In genomic region chr7:127815631-127816145, GRCh38 we compare ENCODE assay signal across 20 cellular contexts.
DNase-seq lines count a peak whose midpoint lies in the region; ATAC-seq and TF ChIP-seq lines count a peak whose summit lies in the region.
"Had no signal": no experiment of that assay in that cellular context is flagged by ENCODE, and none has a peak within 500 bp of the region (broad histone marks: within the 10 kb centered on the region; RNA-seq: fewer than 3 reads in every experiment).

No MANE protein-coding gene starts in this region.

- H3K27me3 Mint-ChIP-seq in T-helper 1 cell treated with Interleukin-12 subunit alpha and Interleukin-12 subunit beta and Interleukin-4 antibody, amounts not matched to agents 30 μg/mL and 1 μg/mL, for 36 hours (ENCODE audit: low read depth), result no peaks in the 10 kb centered on the region

- H3K4me1 ChIP-seq in HEK293 (ENCODE audit: control insufficient read depth, insufficient read depth, low read length), result 0 out of 2 replicates have a peak, but pooled peaks cover 16% of the 10 kb centered on the region
- peaks cover 35% of the 10 kb centered on the region for H3K4me1 ChIP-seq in lower lobe of right lung
- H3K4me1 ChIP-seq in thyroid gland, result peaks cover 26 to 35% of the 10 kb centered on the region in 2 donors

- H3K27me3 ChIP-seq in lower lobe of right lung (ENCODE audit: low read depth) (no peaks in the 10 kb centered on the region), thyroid gland (no peaks in the 10 kb centered on the region)
- H3K27me3 ChIP-seq: MG63, SJCRH30 had no signal

- peak; percentile 10 to 44 for ATAC-seq in lower lobe of right lung
- ATAC-seq in HG03095 (IDR thresholded peaks at IDR 0.05; ENCODE audit: unreplicated experiment), result no peak
- ATAC-seq: Right ventricle myocardium inferior had no signal

- intact Hi-C loops in lower lobe of right lung (cut with DNase I) (no loop called here), thyroid gland (cut with DNase I) (no loop called here)

- H3K36me3 ChIP-seq in HEK293 (ENCODE audit: control insufficient read depth in 2 of 2, insufficient read depth in 1 of 2, low read length in 2 of 2) (no peaks in the 10 kb centered on the region), lower lobe of right lung (no peaks in the 10 kb centered on the region), thyroid gland (no peaks in the 10 kb centered on the region)

- H3K9me3 Mint-ChIP-seq in T-helper 1 cell treated with Interleukin-12 subunit alpha and Interleukin-12 subunit beta and Interleukin-4 antibody, amounts not matched to agents 30 μg/mL and 1 μg/mL, for 36 hours, result no peaks in the 10 kb centered on the region

- H3K4me3 ChIP-seq in HEK293 (ENCODE audit: low read depth, low read length) (no peak overlapping the region), lower lobe of right lung (no peak overlapping the region), thyroid gland (replicated peaks in 1 of 3) (no peak overlapping the region)
- H3K4me3 ChIP-seq: MG63, PC-9, SJCRH30 had no signal

- no peak overlapping the region for H3K27ac ChIP-seq in HEK293 (ENCODE audit: extremely low read depth, low read depth, low read length)
- H3K27ac ChIP-seq in lower lobe of right lung, result no peak overlapping the region
- H3K27ac ChIP-seq in thyroid gland, result no peak overlapping the region
- H3K27ac ChIP-seq: PC-9, SJCRH30 had no signal

- peak overlapping the region; percentile 16 for H3K27ac Mint-ChIP-seq in T-helper 1 cell treated with Interleukin-12 subunit alpha and Interleukin-12 subunit beta and Interleukin-4 antibody, amounts not matched to agents 30 μg/mL and 1 μg/mL, for 36 hours

- peaks cover 24% of the 10 kb centered on the region for H3K4me1 Mint-ChIP-seq in T-helper 1 cell treated with Interleukin-12 subunit alpha and Interleukin-12 subunit beta and Interleukin-4 antibody, amounts not matched to agents 30 μg/mL and 1 μg/mL, for 36 hours (ENCODE audit: low read depth)

- CTCF ChIA-PET in HEK293 (lab: Yijun Ruan, JAX), result interaction anchor here (1.8 kb wide), 1 partner anchor 393 kb away, joined by 5 read pairs; no protein-coding TSS in a partner anchor

- DNase-seq in T-helper 1 cell (no peak), lower lobe of right lung (no peak), thyroid gland (peak; percentile 53 to 54), H4 (ENCODE audit: low spot score) (no peak), NCI-H1436 (lab: John Stamatoyannopoulos, UW) (no peak)
- DNase-seq: DMS153, DND-41, KBM-7, MG63, NCI-H1105 treated with DMSO at 0.1 percent for 48 hours, NCI-H2029 treated with DMSO at 0.1 percent for 48 hours, NCI-H2171, NCI-H524 treated with DMSO at 0.1 percent for 48 hours, NCI-H82, PC-9 had no signal

- WGBS in thyroid gland, 2 donors, result 27 to 43% methylated on average over 3 of the region's 3 CpGs

- TF ChIP-seq CTCF in HEK293 (tag by site-specific recombination; IDR thresholded peaks at IDR 0.05) (no peak), lower lobe of right lung (IDR thresholded peaks at IDR 0.05) (no peak), thyroid gland (IDR thresholded peaks at IDR 0.05) (no peak)

- TF ChIP-seq POLR2A in thyroid gland (IDR thresholded peaks at IDR 0.05), result no peak

- H3K36me3 Mint-ChIP-seq in T-helper 1 cell treated with Interleukin-12 subunit alpha and Interleukin-12 subunit beta and Interleukin-4 antibody, amounts not matched to agents 30 μg/mL and 1 μg/mL, for 36 hours (ENCODE audit: low read depth), result peaks cover 16% of the 10 kb centered on the region

- no peak overlapping the region for H3K4me3 Mint-ChIP-seq in T-helper 1 cell treated with Interleukin-12 subunit alpha and Interleukin-12 subunit beta and Interleukin-4 antibody, amounts not matched to agents 30 μg/mL and 1 μg/mL, for 36 hours

- no peaks in the 10 kb centered on the region for H3K9me3 ChIP-seq in HEK293 (ENCODE audit: control insufficient read depth, insufficient read depth, low read depth, low read length)
- no peaks in the 10 kb centered on the region for H3K9me3 ChIP-seq in lower lobe of right lung
- no peaks in the 10 kb centered on the region for H3K9me3 ChIP-seq in thyroid gland
- H3K9me3 ChIP-seq: MG63, SJCRH30 had no signal

- POLR2A ChIA-PET in HEK293 (lab: Yijun Ruan, JAX), result no interaction called here

TF ChIP-seq in HEK293, 187 proteins besides CTCF, POLR2A, EP300 and RAD21:
- TF ChIP-seq ZNF513 (tag by site-specific recombination; IDR thresholded peaks at IDR 0.05), result no peak
- peak; percentile 87 for TF ChIP-seq GLIS1 (tag by site-specific recombination; IDR thresholded peaks at IDR 0.05)
- no peak for TF ChIP-seq ZNF529 (tag by site-specific recombination; IDR thresholded peaks at IDR 0.05; ENCODE audit: insufficient replicate concordance)
- TF ChIP-seq ZNF510 (tag by site-specific recombination; IDR thresholded peaks at IDR 0.05; ENCODE audit: insufficient replicate concordance), result no peak
- no peak for TF ChIP-seq ZXDB (tag by site-specific recombination; IDR thresholded peaks at IDR 0.05)
- TF ChIP-seq ZNF37A (tag by site-specific recombination; IDR thresholded peaks at IDR 0.05), result 0 out of 2 replicates have a peak, but pooled peaks have one; percentile 31
- TF ChIP-seq, protein P1, sequence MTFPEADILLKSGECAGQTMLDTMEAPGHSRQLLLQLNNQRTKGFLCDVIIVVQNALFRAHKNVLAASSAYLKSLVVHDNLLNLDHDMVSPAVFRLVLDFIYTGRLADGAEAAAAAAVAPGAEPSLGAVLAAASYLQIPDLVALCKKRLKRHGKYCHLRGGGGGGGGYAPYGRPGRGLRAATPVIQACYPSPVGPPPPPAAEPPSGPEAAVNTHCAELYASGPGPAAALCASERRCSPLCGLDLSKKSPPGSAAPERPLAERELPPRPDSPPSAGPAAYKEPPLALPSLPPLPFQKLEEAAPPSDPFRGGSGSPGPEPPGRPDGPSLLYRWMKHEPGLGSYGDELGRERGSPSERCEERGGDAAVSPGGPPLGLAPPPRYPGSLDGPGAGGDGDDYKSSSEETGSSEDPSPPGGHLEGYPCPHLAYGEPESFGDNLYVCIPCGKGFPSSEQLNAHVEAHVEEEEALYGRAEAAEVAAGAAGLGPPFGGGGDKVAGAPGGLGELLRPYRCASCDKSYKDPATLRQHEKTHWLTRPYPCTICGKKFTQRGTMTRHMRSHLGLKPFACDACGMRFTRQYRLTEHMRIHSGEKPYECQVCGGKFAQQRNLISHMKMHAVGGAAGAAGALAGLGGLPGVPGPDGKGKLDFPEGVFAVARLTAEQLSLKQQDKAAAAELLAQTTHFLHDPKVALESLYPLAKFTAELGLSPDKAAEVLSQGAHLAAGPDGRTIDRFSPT (tag by site-specific recombination; IDR thresholded peaks at IDR 0.05), result no peak
- TF ChIP-seq ZNF621 (tag by site-specific recombination; IDR thresholded peaks at IDR 0.05), result no peak
- no peak for TF ChIP-seq ZNF394 (tag by site-specific recombination; IDR thresholded peaks at IDR 0.05; ENCODE audit: borderline replicate concordance)
- no peak for TF ChIP-seq ZNF202 (tag by site-specific recombination; IDR thresholded peaks at IDR 0.05; ENCODE audit: borderline replicate concordance)
- no peak for TF ChIP-seq ZNF391 (tag by site-specific recombination; IDR thresholded peaks at IDR 0.05; ENCODE audit: borderline replicate concordance, low read depth)

Comparison
In these comparisons a context has a peak if more than half of its experiments do, and no peak if none do; other contexts are left out.
1. DNase-seq: peak in thyroid gland (2 of 2); none in T-helper 1 cell (0 of 5), lower lobe of right lung (single experiment), H4 (single experiment) and NCI-H1436 (single experiment).